In genomic region chr12:101670007-101670671, GRCh38 we compare ENCODE assay signal across 8 cellular contexts.
DNase-seq lines count a peak whose midpoint lies in the region; ATAC-seq lines count a peak whose summit lies in the region.

No MANE protein-coding gene starts in this region.

- H3K27ac Mint-ChIP-seq in stimulated activated naive B cell treated with anti-CD40 and anti-IgM and Interleukin-4, amounts not matched to agents 10 μg/mL and 1 μg/mL and 100 μg/mL, for 72 hours, result no peak overlapping the region

- no peaks in the 10 kb centered on the region for H3K9me3 Mint-ChIP-seq in stimulated activated naive B cell treated with anti-CD40 and anti-IgM and Interleukin-4, amounts not matched to agents 10 μg/mL and 1 μg/mL and 100 μg/mL, for 72 hours

- DNase-seq in stimulated activated CD4-positive, alpha-beta T cell treated with anti-CD3 and anti-CD28 coated beads, Interleukin-12 subunit alpha, Interleukin-12 subunit beta, amount 100 ng/mL, for 48 hours (ENCODE audit: low read depth in 2 of 3, low spot score in 1 of 3), result peak in 2 of 3 donors; percentile 12 to 14
- no peak for DNase-seq in stimulated activated CD4-positive, alpha-beta T cell treated with anti-CD3 and anti-CD28 coated beads, Interleukin-4, amount 100 ng/mL, for 1 hour
- DNase-seq in NOMO-1 (lab: John Stamatoyannopoulos, UW; ENCODE audit: unreplicated experiment in 2 of 2), result peak; percentile 78 to 85
- peak; percentile 84 for DNase-seq in amniotic epithelial cell (ENCODE audit: low read depth)
- DNase-seq in iPS DF 4.7 (ENCODE audit: extremely low read depth, low spot score), result peak; percentile 51
- DNase-seq in stimulated activated naive B cell treated with anti-CD40 and anti-IgM and Interleukin-4, amounts not matched to agents 10 μg/mL and 1 μg/mL and 100 μg/mL, for 72 hours, result peak; percentile 9
- DNase-seq in putamen (ENCODE audit: low spot score), result no peak
- no peak for DNase-seq in posterior cingulate gyrus

- no peaks in the 10 kb centered on the region for H3K36me3 Mint-ChIP-seq in stimulated activated naive B cell treated with anti-CD40 and anti-IgM and Interleukin-4, amounts not matched to agents 10 μg/mL and 1 μg/mL and 100 μg/mL, for 72 hours

- ATAC-seq in stimulated activated naive B cell treated with anti-CD40 and anti-IgM and Interleukin-4, amounts not matched to agents 10 μg/mL and 1 μg/mL and 100 μg/mL, for 72 hours (replicated peaks), result no peak

- intact Hi-C loops in posterior cingulate gyrus (cut with DNase I), result no loop called here

- H3K4me1 Mint-ChIP-seq in stimulated activated naive B cell treated with anti-CD40 and anti-IgM and Interleukin-4, amounts not matched to agents 10 μg/mL and 1 μg/mL and 100 μg/mL, for 72 hours, result peaks cover 20 to 29% of the 10 kb centered on the region in 2 donors

- peak overlapping the region in 1 of 2 donors; percentile 12 for H3K4me3 Mint-ChIP-seq in stimulated activated naive B cell treated with anti-CD40 and anti-IgM and Interleukin-4, amounts not matched to agents 10 μg/mL and 1 μg/mL and 100 μg/mL, for 72 hours

- peaks cover 0 to 8% of the 10 kb centered on the region in 2 donors for H3K27me3 Mint-ChIP-seq in stimulated activated naive B cell treated with anti-CD40 and anti-IgM and Interleukin-4, amounts not matched to agents 10 μg/mL and 1 μg/mL and 100 μg/mL, for 72 hours

Comparison
In these comparisons a context has a peak if more than half of its experiments do, and no peak if none do; other contexts are left out.
1. DNase-seq: peak in stimulated activated CD4-positive, alpha-beta T cell treated with anti-CD3 and anti-CD28 coated beads, Interleukin-12 subunit alpha, Interleukin-12 subunit beta, amount 100 ng/mL, for 48 hours (2 of 3), NOMO-1 (2 of 2), amniotic epithelial cell (single experiment), iPS DF 4.7 (single experiment) and stimulated activated naive B cell treated with anti-CD40 and anti-IgM and Interleukin-4, amounts not matched to agents 10 μg/mL and 1 μg/mL and 100 μg/mL, for 72 hours (single experiment); none in stimulated activated CD4-positive, alpha-beta T cell treated with anti-CD3 and anti-CD28 coated beads, Interleukin-4, amount 100 ng/mL, for 1 hour (single experiment), putamen (single experiment) and posterior cingulate gyrus (0 of 10).